ENCODE assay signal across 30 cellular contexts in the genomic region with DNA sequence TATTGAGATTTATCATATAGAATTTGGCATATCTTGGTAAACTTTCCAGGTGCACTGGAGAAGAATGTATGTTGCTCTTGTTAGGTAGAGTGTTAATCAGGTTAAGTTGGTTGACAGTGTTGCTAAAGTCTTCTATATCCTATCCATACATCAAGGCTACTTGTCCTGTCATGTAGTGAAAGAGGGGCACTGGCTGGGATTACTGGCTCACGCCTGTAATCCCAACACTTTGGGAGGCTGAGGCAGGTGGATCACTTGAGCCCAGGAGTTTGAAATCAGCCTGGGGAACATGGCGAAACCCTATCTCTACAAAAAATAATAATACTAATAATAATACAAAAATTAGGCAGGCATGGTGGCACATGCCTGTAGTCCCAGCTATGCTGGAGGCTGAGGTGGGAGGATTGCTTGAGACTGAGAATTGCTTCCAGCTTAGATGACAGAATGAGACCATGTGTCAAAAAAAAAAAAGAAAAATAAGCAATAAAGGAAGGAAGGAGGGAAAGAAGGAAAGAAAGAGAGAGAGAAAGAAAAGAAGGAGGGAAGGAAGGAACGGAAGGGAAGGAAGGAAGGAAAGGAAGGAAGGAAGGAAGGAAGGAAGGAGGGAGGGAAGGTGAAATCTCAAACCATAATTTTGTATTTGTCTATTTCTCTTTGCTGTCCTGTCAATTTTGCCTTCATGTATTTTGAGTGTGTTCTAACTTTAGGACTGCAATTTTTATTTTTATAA.
"Had no signal": no experiment of that assay in that cellular context is flagged by ENCODE, and none has a peak within 500 bp of the region (broad histone marks: within the 10 kb centered on the region; RNA-seq: fewer than 3 reads in every experiment).

No MANE protein-coding gene starts in this region.

- H3K4me3 ChIP-seq: adrenal gland, body of pancreas, colonic mucosa, esophagus muscularis mucosa, gastrocnemius medialis, heart left ventricle had no signal

- H3K36me3 Mint-ChIP-seq: activated naive CD4-positive, alpha-beta T cell treated with anti-CD3 and anti-CD28 coated beads, Interleukin-2, amount 50 U/mL, for 24 hours; activated naive CD8-positive, alpha-beta T cell treated with anti-CD3 and anti-CD28 coated beads for 36 hours had no signal

- H3K27me3 Mint-ChIP-seq: activated naive CD4-positive, alpha-beta T cell treated with anti-CD3 and anti-CD28 coated beads, Interleukin-2, amount 50 U/mL, for 24 hours; activated naive CD8-positive, alpha-beta T cell treated with anti-CD3 and anti-CD28 coated beads for 36 hours; activated T-cell treated with anti-CD3 and anti-CD28 coated beads, Interleukin-2, amount 50 U/mL, for 24 hours; activated T-helper 17 cell treated with anti-CD3 and anti-CD28 coated beads, Interleukin-2, amount 50 U/mL, for 72 hours had no signal

- H3K27ac ChIP-seq: adrenal gland, body of pancreas, colonic mucosa, esophagus muscularis mucosa, foreskin keratinocyte, gastrocnemius medialis, heart left ventricle, VCaP had no signal

- H3K36me3 ChIP-seq: adrenal gland, colonic mucosa, esophagus muscularis mucosa, gastrocnemius medialis, heart left ventricle had no signal

- H3K9me3 ChIP-seq: adrenal gland, body of pancreas, colonic mucosa, esophagus muscularis mucosa, gastrocnemius medialis, heart left ventricle had no signal

- H3K4me1 ChIP-seq: body of pancreas, colonic mucosa, esophagus muscularis mucosa, foreskin keratinocyte, gastrocnemius medialis, heart left ventricle had no signal

- H3K27me3 ChIP-seq: adrenal gland, body of pancreas, colonic mucosa, gastrocnemius medialis, heart left ventricle had no signal

- ATAC-seq: activated CD4-positive, CD25-positive, alpha-beta regulatory T cell treated with anti-CD3 and anti-CD28 coated beads, Interleukin-2, amount 50 U/mL, for 24 hours; activated naive CD8-positive, alpha-beta T cell treated with anti-CD3 and anti-CD28 coated beads, Interleukin-2, amount 50 U/mL, for 24 hours; activated T-cell treated with anti-CD3 and anti-CD28 coated beads, Interleukin-2, amount 50 U/mL, for 72 hours; activated T-helper 17 cell treated with anti-CD3 and anti-CD28 coated beads, Interleukin-2, amount 50 U/mL, for 72 hours; body of pancreas; effector memory CD8-positive, alpha-beta T cell; foreskin keratinocyte; gastrocnemius medialis; heart left ventricle had no signal

- H3K4me3 Mint-ChIP-seq: activated B cell treated with CpG ODN at 0.5 μM for 24 hours; activated CD4-positive, alpha-beta memory T cell treated with anti-CD3 and anti-CD28 coated beads, Interleukin-2, amount 10 ng/mL, durations not matched to agents 7 days and 5 days; activated naive CD4-positive, alpha-beta T cell treated with anti-CD3 and anti-CD28 coated beads for 36 hours; activated naive CD4-positive, alpha-beta T cell treated with anti-CD3 and anti-CD28 coated beads, Interleukin-2, amount 50 U/mL, for 24 hours; activated naive CD8-positive, alpha-beta T cell treated with anti-CD3 and anti-CD28 coated beads for 36 hours; activated naive CD8-positive, alpha-beta T cell treated with anti-CD3 and anti-CD28 coated beads, Interleukin-2, amount 50 U/mL, for 24 hours; activated T-cell treated with anti-CD3 and anti-CD28 coated beads, Interleukin-2, amount 50 U/mL, for 24 hours; activated T-cell treated with anti-CD3 and anti-CD28 coated beads, Interleukin-2, amount 50 U/mL, for 72 hours; activated T-helper 17 cell treated with anti-CD3 and anti-CD28 coated beads, Interleukin-2, amount 50 U/mL, for 72 hours; effector memory CD8-positive, alpha-beta T cell had no signal

- H3K27ac Mint-ChIP-seq: activated B cell treated with CpG ODN at 0.5 μM for 24 hours; activated CD4-positive, alpha-beta memory T cell treated with anti-CD3 and anti-CD28 coated beads, Interleukin-2, amount 10 ng/mL, durations not matched to agents 7 days and 5 days; activated naive CD4-positive, alpha-beta T cell treated with anti-CD3 and anti-CD28 coated beads for 36 hours; activated naive CD4-positive, alpha-beta T cell treated with anti-CD3 and anti-CD28 coated beads, Interleukin-2, amount 50 U/mL, for 24 hours; activated naive CD8-positive, alpha-beta T cell treated with anti-CD3 and anti-CD28 coated beads for 36 hours; activated naive CD8-positive, alpha-beta T cell treated with anti-CD3 and anti-CD28 coated beads, Interleukin-2, amount 50 U/mL, for 24 hours; activated T-cell treated with anti-CD3 and anti-CD28 coated beads, Interleukin-2, amount 50 U/mL, for 24 hours; activated T-cell treated with anti-CD3 and anti-CD28 coated beads, Interleukin-2, amount 50 U/mL, for 72 hours; activated T-helper 17 cell treated with anti-CD3 and anti-CD28 coated beads, Interleukin-2, amount 50 U/mL, for 72 hours; effector memory CD8-positive, alpha-beta T cell had no signal

- H3K4me1 Mint-ChIP-seq: activated B cell treated with CpG ODN at 0.5 μM for 24 hours; activated CD4-positive, alpha-beta memory T cell treated with anti-CD3 and anti-CD28 coated beads, Interleukin-2, amount 10 ng/mL, durations not matched to agents 7 days and 5 days; activated T-helper 17 cell treated with anti-CD3 and anti-CD28 coated beads, Interleukin-2, amount 50 U/mL, for 72 hours had no signal

- DNase-seq: activated B cell treated with CpG ODN at 0.5 μM for 24 hours; activated CD4-positive, alpha-beta memory T cell treated with anti-CD3 and anti-CD28 coated beads, Interleukin-2, amount 10 ng/mL, durations not matched to agents 7 days and 5 days; activated CD4-positive, alpha-beta T cell treated with anti-CD3 and anti-CD28 coated beads for 48 hours; activated CD8-positive, alpha-beta memory T cell treated with anti-CD3 and anti-CD28 coated beads, Interleukin-2, amount 50 U/mL, for 48 hours; activated effector memory CD4-positive, alpha-beta T cell treated with Interleukin-2 at 50 U/mL for 16 hours; activated naive CD4-positive, alpha-beta T cell treated with anti-CD3 and anti-CD28 coated beads for 36 hours; activated naive CD8-positive, alpha-beta T cell treated with anti-CD3 and anti-CD28 coated beads for 36 hours; activated naive CD8-positive, alpha-beta T cell treated with anti-CD3 and anti-CD28 coated beads, Interleukin-2, amount 50 U/mL, for 24 hours; activated T-cell treated with anti-CD3 and anti-CD28 coated beads for 4 hours; activated T-cell treated with anti-CD3 and anti-CD28 coated beads, Interleukin-2, amount 50 U/mL, for 24 hours; activated T-cell treated with anti-CD3 and anti-CD28 coated beads, Interleukin-2, amount 50 U/mL, for 72 hours; adrenal gland; amygdala; body of pancreas; central memory CD4-positive, alpha-beta T cell; cerebellar nuclear complex; colonic mucosa; effector memory CD8-positive, alpha-beta T cell; erythroblast; foreskin keratinocyte; gastrocnemius medialis; glutamatergic neuron; heart left ventricle; T-helper 1 cell; T-helper 2 cell had no signal

- H3K9me3 Mint-ChIP-seq: activated B cell treated with CpG ODN at 0.5 μM for 24 hours; activated CD4-positive, alpha-beta memory T cell treated with anti-CD3 and anti-CD28 coated beads, Interleukin-2, amount 10 ng/mL, durations not matched to agents 7 days and 5 days; activated naive CD4-positive, alpha-beta T cell treated with anti-CD3 and anti-CD28 coated beads for 36 hours; activated naive CD4-positive, alpha-beta T cell treated with anti-CD3 and anti-CD28 coated beads, Interleukin-2, amount 50 U/mL, for 24 hours; activated naive CD8-positive, alpha-beta T cell treated with anti-CD3 and anti-CD28 coated beads for 36 hours; activated naive CD8-positive, alpha-beta T cell treated with anti-CD3 and anti-CD28 coated beads, Interleukin-2, amount 50 U/mL, for 24 hours; activated T-cell treated with anti-CD3 and anti-CD28 coated beads, Interleukin-2, amount 50 U/mL, for 24 hours; activated T-cell treated with anti-CD3 and anti-CD28 coated beads, Interleukin-2, amount 50 U/mL, for 72 hours; activated T-helper 17 cell treated with anti-CD3 and anti-CD28 coated beads, Interleukin-2, amount 50 U/mL, for 72 hours; effector memory CD8-positive, alpha-beta T cell had no signal
